In the genomic region with DNA sequence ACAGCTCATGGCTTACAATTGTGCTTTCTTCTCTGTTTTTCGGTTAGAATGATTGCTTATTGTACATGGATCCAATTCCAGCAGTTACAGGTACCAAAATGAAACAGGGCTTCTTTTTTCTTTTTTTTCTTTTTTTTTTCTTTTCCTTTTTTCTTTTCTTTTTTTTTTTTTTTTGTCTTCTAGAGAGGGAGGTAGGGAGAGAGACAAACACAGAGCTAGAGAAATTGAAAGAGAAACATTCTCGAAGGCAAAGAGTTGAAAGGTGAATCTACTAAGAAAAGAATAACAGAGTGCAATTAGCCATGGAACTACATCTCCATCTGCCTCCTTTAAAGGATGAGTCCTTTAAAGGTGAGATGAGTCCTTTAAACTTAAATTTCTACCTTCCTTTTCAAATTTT, we compare ENCODE assay signal across 16 cellular contexts. TPM values are rescaled to one million over a fixed set of nuclear protein-coding genes. Genes with fewer than 3 reads are reported as not detected.
DNase-seq lines count a peak whose midpoint lies in the region; ATAC-seq and TF ChIP-seq lines count a peak whose summit lies in the region.
"Had no signal": no experiment of that assay in that cellular context is flagged by ENCODE, and none has a peak within 500 bp of the region (broad histone marks: within the 10 kb centered on the region; RNA-seq: fewer than 3 reads in every experiment).

No MANE protein-coding gene starts in this region.

- H3K27me3 ChIP-seq in iPS-18a (ENCODE audit: control insufficient read depth, insufficient read depth, low read length) (peaks cover 39% of the 10 kb centered on the region), right cardiac atrium (ENCODE audit: control insufficient read depth, insufficient read depth) (no peaks in the 10 kb centered on the region)

- no peaks in the 10 kb centered on the region for H3K9me3 ChIP-seq in iPS-18a (ENCODE audit: control insufficient read depth, low read depth, low read length)
- no peaks in the 10 kb centered on the region for H3K9me3 ChIP-seq in right cardiac atrium (ENCODE audit: control insufficient read depth, low read length)
- H3K9me3 ChIP-seq: psoas muscle had no signal

- no peak for DNase-seq in HFFc6
- no peak for DNase-seq in retinal pigment epithelial cell (ENCODE audit: low read depth)
- no peak for DNase-seq in RKO (ENCODE audit: low spot score)
- DNase-seq in Right ventricle myocardium superior = no peak
- DNase-seq in right cardiac atrium = no peak
- no peak for DNase-seq in NCI-H2107 (lab: John Stamatoyannopoulos, UW)
- DNase-seq: activated CD4-positive, alpha-beta memory T cell treated with anti-CD3 and anti-CD28 coated beads for 36 hours; AML-193; DMS153; mammary epithelial cell; psoas muscle; RPMI8226; stimulated activated CD4-positive, alpha-beta T cell treated with anti-CD3 and anti-CD28 coated beads, Interleukin-1b, Interleukin-23, amount 100 ng/mL, for 48 hours had no signal

- 57% methylated on average over 2 of the region's 2 CpGs for WGBS in right cardiac atrium

- TF ChIP-seq CTCF in HFFc6 (IDR thresholded peaks at IDR 0.05) (no peak), brain (conservative IDR thresholded peaks at IDR 0.05) (no peak), retinal pigment epithelial cell (conservative IDR thresholded peaks at IDR 0.05; ENCODE audit: low read depth, low read length) (no peak)

- H3K27me3 Mint-ChIP-seq in HFFc6 (ENCODE audit: insufficient read depth) (peaks cover 3% of the 10 kb centered on the region; the same call in 1 of the 2 replicates), brain (peaks cover 57% of the 10 kb centered on the region)

- H3K27ac Mint-ChIP-seq in HFFc6 = no peak overlapping the region; the same call in 1 of the 2 replicates
- peak overlapping the region in 2 of 5 experiments; percentile 66 to 71 for H3K27ac Mint-ChIP-seq in brain
- H3K27ac Mint-ChIP-seq: activated CD4-positive, alpha-beta memory T cell treated with anti-CD3 and anti-CD28 coated beads for 36 hours; IgD-negative memory B cell had no signal

- H3K36me3 ChIP-seq in iPS-18a (ENCODE audit: control insufficient read depth, low read depth, low read length) = no peaks in the 10 kb centered on the region

- no peak for ATAC-seq in Right ventricle myocardium superior (ENCODE audit: poor library complexity)
- ATAC-seq in right cardiac atrium = no peak
- ATAC-seq: psoas muscle had no signal

- intact Hi-C loops in Right ventricle myocardium superior (cut with DNase I) = no loop called here
- intact Hi-C loops in right cardiac atrium (cut with DNase I) = no loop called here

- H3K4me3 Mint-ChIP-seq in HFFc6 = peak overlapping the region; percentile 85; the same call in 1 of the 2 replicates
- H3K4me3 Mint-ChIP-seq in brain = peak overlapping the region; percentile 87 to 96 (median 90)
- H3K4me3 Mint-ChIP-seq: activated CD4-positive, alpha-beta memory T cell treated with anti-CD3 and anti-CD28 coated beads for 36 hours; IgD-negative memory B cell had no signal

- H3K4me1 ChIP-seq in iPS-18a (ENCODE audit: control insufficient read depth, low read depth, low read length) (peaks cover 9% of the 10 kb centered on the region), right cardiac atrium (ENCODE audit: control insufficient read depth, insufficient read depth, low read length) (no peaks in the 10 kb centered on the region)
- H3K4me1 ChIP-seq: psoas muscle had no signal

- H3K27ac ChIP-seq in iPS-18a (ENCODE audit: low read length) = no peak overlapping the region
- no peak overlapping the region for H3K27ac ChIP-seq in right cardiac atrium (ENCODE audit: low read length)
- H3K27ac ChIP-seq: psoas muscle had no signal

- peaks cover 6% of the 10 kb centered on the region; the same call in 1 of the 2 replicates for H3K4me1 Mint-ChIP-seq in HFFc6 (ENCODE audit: low read depth)
- H3K4me1 Mint-ChIP-seq in brain = peaks cover 21% of the 10 kb centered on the region

- H3K9ac ChIP-seq in iPS-18a (ENCODE audit: low read length) = no peak overlapping the region

- H3K36me3 Mint-ChIP-seq in HFFc6 (ENCODE audit: low read depth) = no peaks in the 10 kb centered on the region
- H3K36me3 Mint-ChIP-seq in brain = no peaks in the 10 kb centered on the region
- H3K36me3 Mint-ChIP-seq: activated CD4-positive, alpha-beta memory T cell treated with anti-CD3 and anti-CD28 coated beads for 36 hours had no signal

- peaks cover 4% of the 10 kb centered on the region for H3K9me3 Mint-ChIP-seq in HFFc6
- H3K9me3 Mint-ChIP-seq in brain = peaks cover 0 to 6% (median 0%) of the 10 kb centered on the region in 5 experiments
- H3K9me3 Mint-ChIP-seq: activated CD4-positive, alpha-beta memory T cell treated with anti-CD3 and anti-CD28 coated beads for 36 hours had no signal

- H3K4me3 ChIP-seq in iPS-18a (ENCODE audit: low read length) = peak overlapping the region; percentile 79
- H3K4me3 ChIP-seq in retinal pigment epithelial cell (ENCODE audit: low read length) = peak overlapping the region; percentile 84
- H3K4me3 ChIP-seq in right cardiac atrium (ENCODE audit: low read length) = no peak overlapping the region

RNA-seq across cellular contexts. Expression of a gene that starts 1.0 kb away (rescaled TPM):
- total RNA-seq in HFFc6 (2021; fragmentation: NEBNext Ultra II Directional; extraction: Animal tissue kit (Norgen Biotek cat#: 25700)) = 10 to 100 TPM in 4 of 6 experiments, 1 to 10 TPM in 2; 3.0 to 52.7 (median 47.5) TPM
- polyA plus RNA-seq in brain (ENCODE audit: insufficient read depth, low read depth, low replicate concordance) = 53.8 TPM
- 1.7 TPM for total RNA-seq in Right ventricle myocardium superior
- 10 to 100 TPM in 1 of 4 donors, 1 to 10 TPM in 3; 3.2 to 14.6 (median 6.2) TPM for total RNA-seq in right cardiac atrium
- 5.4 TPM for polyA plus RNA-seq in right cardiac atrium
- total RNA-seq: activated CD4-positive, alpha-beta memory T cell treated with anti-CD3 and anti-CD28 coated beads for 36 hours had no signal
- polyA plus RNA-seq: IgD-negative memory B cell had no signal
